In genomic region chr2:173962583-173963110, GRCh38 we compare ENCODE assay signal across 8 cellular contexts. TPM values are rescaled to one million over a fixed set of nuclear protein-coding genes. Genes with fewer than 3 reads are reported as not detected.
DNase-seq lines count a peak whose midpoint lies in the region; ATAC-seq lines count a peak whose summit lies in the region.

No MANE protein-coding gene starts in this region.

- H3K4me1 Mint-ChIP-seq in activated T-cell treated with anti-CD3 and anti-CD28 coated beads, Interleukin-2, amount 50 U/mL, for 4 hours (ENCODE audit: low read depth): peaks cover 53% of the 10 kb centered on the region
- peaks cover 49% of the 10 kb centered on the region for H3K4me1 Mint-ChIP-seq in activated CD4-positive, alpha-beta memory T cell treated with anti-CD3 and anti-CD28 coated beads, Interleukin-2, amount 10 ng/mL, durations not matched to agents 7 days and 5 days

- no peak for ATAC-seq in activated T-cell treated with anti-CD3 and anti-CD28 coated beads, Interleukin-2, amount 50 U/mL, for 4 hours
- no peak for ATAC-seq in left lobe of liver

- POLR2A ChIA-PET in activated CD4-positive, alpha-beta memory T cell treated with anti-CD3 and anti-CD28 coated beads, Interleukin-2, amount 10 ng/mL, durations not matched to agents 7 days and 5 days (lab: Charles Lee): interaction anchor here (0.8 kb wide), 1 partner anchor 52 kb away, joined by 3 read pairs; no protein-coding TSS in a partner anchor

- H3K9me3 ChIP-seq in iPS-18c (ENCODE audit: control insufficient read depth, insufficient read depth, low read length): peaks cover 6% of the 10 kb centered on the region

- H3K36me3 Mint-ChIP-seq in activated T-cell treated with anti-CD3 and anti-CD28 coated beads, Interleukin-2, amount 50 U/mL, for 4 hours (ENCODE audit: insufficient read depth): peaks cover 23% of the 10 kb centered on the region
- peaks cover 57% of the 10 kb centered on the region for H3K36me3 Mint-ChIP-seq in activated CD4-positive, alpha-beta memory T cell treated with anti-CD3 and anti-CD28 coated beads, Interleukin-2, amount 10 ng/mL, durations not matched to agents 7 days and 5 days (ENCODE audit: low read depth)

- no peaks in the 10 kb centered on the region for H3K9me3 Mint-ChIP-seq in activated T-cell treated with anti-CD3 and anti-CD28 coated beads, Interleukin-2, amount 50 U/mL, for 4 hours
- no peaks in the 10 kb centered on the region for H3K9me3 Mint-ChIP-seq in activated CD4-positive, alpha-beta memory T cell treated with anti-CD3 and anti-CD28 coated beads, Interleukin-2, amount 10 ng/mL, durations not matched to agents 7 days and 5 days

- CTCF ChIA-PET in activated CD4-positive, alpha-beta memory T cell treated with anti-CD3 and anti-CD28 coated beads, Interleukin-2, amount 10 ng/mL, durations not matched to agents 7 days and 5 days (lab: Charles Lee): no interaction called here

- H3K4me3 ChIP-seq in iPS-18c (ENCODE audit: insufficient read depth, low read depth, low read length): peak overlapping the region; percentile 82

- H3K27ac ChIP-seq in temporal lobe (ENCODE audit: low read depth, low read length): peak overlapping the region; percentile 84

- no peaks in the 10 kb centered on the region for H3K27me3 Mint-ChIP-seq in activated T-cell treated with anti-CD3 and anti-CD28 coated beads, Interleukin-2, amount 50 U/mL, for 4 hours (ENCODE audit: low read depth)
- no peaks in the 10 kb centered on the region for H3K27me3 Mint-ChIP-seq in activated CD4-positive, alpha-beta memory T cell treated with anti-CD3 and anti-CD28 coated beads, Interleukin-2, amount 10 ng/mL, durations not matched to agents 7 days and 5 days

- H3K27ac Mint-ChIP-seq in activated CD4-positive, alpha-beta memory T cell treated with anti-CD3 and anti-CD28 coated beads, Interleukin-2, amount 10 ng/mL, durations not matched to agents 7 days and 5 days: peak overlapping the region; percentile 92

- H3K4me3 Mint-ChIP-seq in activated T-cell treated with anti-CD3 and anti-CD28 coated beads, Interleukin-2, amount 50 U/mL, for 4 hours: peak overlapping the region; percentile 95
- peak overlapping the region; percentile 98 for H3K4me3 Mint-ChIP-seq in activated CD4-positive, alpha-beta memory T cell treated with anti-CD3 and anti-CD28 coated beads, Interleukin-2, amount 10 ng/mL, durations not matched to agents 7 days and 5 days

- DNase-seq in activated T-cell treated with anti-CD3 and anti-CD28 coated beads, Interleukin-2, amount 50 U/mL, for 4 hours: no peak
- no peak for DNase-seq in activated T-cell treated with anti-CD3 and anti-CD28 coated beads, Interleukin-2, amount 50 U/mL, for 1 hour
- no peak for DNase-seq in activated CD4-positive, alpha-beta memory T cell treated with anti-CD3 and anti-CD28 coated beads, Interleukin-2, amount 10 ng/mL, durations not matched to agents 7 days and 5 days
- DNase-seq in putamen (ENCODE audit: low spot score) (no peak), germinal center (ENCODE audit: low spot score) (no peak), left lobe of liver (ENCODE audit: low spot score) (no peak)

RNA-seq across cellular contexts. Expression of gene SP3, which starts 2.5 kb away (rescaled TPM):
- 10 to 100 TPM; 86.5 to 89.9 (median 89.9) TPM for total RNA-seq in activated T-cell treated with anti-CD3 and anti-CD28 coated beads, Interleukin-2, amount 50 U/mL, for 4 hours
- 10 to 100 TPM; 94.9 to 96.9 TPM for total RNA-seq in activated CD4-positive, alpha-beta memory T cell treated with anti-CD3 and anti-CD28 coated beads, Interleukin-2, amount 10 ng/mL, durations not matched to agents 7 days and 5 days
- total RNA-seq in temporal lobe: 103 TPM
- total RNA-seq in left lobe of liver: 31.7 TPM
